In the genomic region with DNA sequence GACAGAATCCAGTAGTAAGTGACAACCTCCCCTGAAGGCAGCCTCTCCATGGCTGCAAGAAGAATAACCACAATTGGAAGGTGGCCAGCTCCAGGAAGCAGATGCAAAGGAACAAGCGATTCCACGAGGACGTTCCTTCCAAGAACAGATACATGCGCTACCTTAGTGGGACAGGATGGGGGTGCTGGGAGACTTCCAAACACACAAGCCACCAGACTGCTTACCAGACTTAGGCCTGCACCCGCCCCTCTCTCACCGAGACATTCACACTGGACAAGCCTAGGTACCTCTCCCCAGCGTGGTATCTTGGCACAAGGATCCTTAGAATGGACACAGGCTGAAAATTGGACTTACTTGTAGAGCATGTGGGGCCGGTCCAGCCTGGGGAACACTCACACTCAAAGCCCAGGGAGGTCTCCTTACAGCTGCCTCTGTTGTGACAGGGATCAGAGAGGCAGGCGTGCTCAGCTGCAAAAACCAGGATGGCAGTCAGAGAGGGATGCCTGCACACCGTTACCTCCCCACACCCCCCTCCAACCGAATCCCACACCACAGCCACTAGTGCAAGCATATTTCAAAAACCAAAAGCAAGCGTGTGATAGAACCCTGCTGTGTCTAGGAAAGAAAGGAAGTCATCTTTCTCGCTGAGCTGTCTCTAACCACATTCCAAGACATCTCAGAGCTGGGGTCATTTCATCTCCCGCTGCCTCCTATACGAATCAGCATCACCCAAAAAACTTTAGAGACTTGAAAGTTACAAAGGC, we compare ENCODE assay signal across 11 cellular contexts. TPM values are rescaled to one million over a fixed set of nuclear protein-coding genes. Genes with fewer than 3 reads are reported as not detected.
DNase-seq lines count a peak whose midpoint lies in the region; ATAC-seq and TF ChIP-seq lines count a peak whose summit lies in the region.
"Had no signal": no experiment of that assay in that cellular context is flagged by ENCODE, and none has a peak within 500 bp of the region (broad histone marks: within the 10 kb centered on the region; RNA-seq: fewer than 3 reads in every experiment).

No MANE protein-coding gene starts in this region.

- H2AFZ ChIP-seq in neural progenitor cell (replicated peaks), result no peak overlapping the region

- H3K4me3 Mint-ChIP-seq in neural progenitor cell, result peak overlapping the region; percentile 33
- H3K4me3 Mint-ChIP-seq: naive B cell had no signal

- H3K4me1 Mint-ChIP-seq in neural progenitor cell, result peaks cover 95% of the 10 kb centered on the region

- peaks cover 64% of the 10 kb centered on the region for H3K79me2 ChIP-seq in neural progenitor cell (ENCODE audit: low read depth)

- intact Hi-C loops in heart left ventricle (cut with DNase I) (loop anchor here in 4 of 10 donors (5.0 to 10.0 kb wide), 4 partner anchors 94 to 893 kb away; no protein-coding TSS in a partner anchor), Right ventricle myocardium inferior (cut with DNase I) (loop anchor here (5.0 kb wide), 1 partner anchor 39 kb away; no protein-coding TSS in a partner anchor), aorta (cut with DNase I) (loop anchor here in 1 of 2 donors (5.0 to 10.0 kb wide), 2 partner anchors 57 to 184 kb away; no protein-coding TSS in a partner anchor)

- peaks cover 15% of the 10 kb centered on the region for H3K27me3 Mint-ChIP-seq in neural progenitor cell (ENCODE audit: insufficient read depth, low read depth)

- peaks cover 61% of the 10 kb centered on the region for H3K36me3 Mint-ChIP-seq in neural progenitor cell
- H3K36me3 Mint-ChIP-seq: naive B cell had no signal

- H3K27me3 ChIP-seq in heart left ventricle (no peaks in the 10 kb centered on the region), neural progenitor cell (no peaks in the 10 kb centered on the region), aorta (ENCODE audit: control insufficient read depth in 1 of 2, insufficient read depth in 2 of 2, low read length in 1 of 2) (no peaks in the 10 kb centered on the region)

- no peaks in the 10 kb centered on the region for H3K9me3 Mint-ChIP-seq in neural progenitor cell
- H3K9me3 Mint-ChIP-seq: naive B cell had no signal

- 51 to 65% (median 61%) methylated on average over 12 to 15 of the region's 15 CpGs for WGBS in heart left ventricle, 4 donors
- 19 to 21% methylated on average over 15 of the region's 15 CpGs for WGBS in aorta, 2 donors

- H4K20me1 ChIP-seq in neural progenitor cell (ENCODE audit: low read depth), result peaks cover 98% of the 10 kb centered on the region

- H3F3A ChIP-seq in neural progenitor cell (ENCODE audit: low read depth), result peaks cover 43% of the 10 kb centered on the region

- no peak for TF ChIP-seq POLR2A in heart left ventricle (IDR thresholded peaks at IDR 0.05)

- TF ChIP-seq CTCF in heart left ventricle (IDR thresholded peaks at IDR 0.05), result no peak
- no peak for TF ChIP-seq CTCF in neural progenitor cell (IDR thresholded peaks at IDR 0.05)

- no peak overlapping the region for H3K9ac ChIP-seq in neural progenitor cell

- H3K9me3 ChIP-seq in heart left ventricle, result no peaks in the 10 kb centered on the region
- H3K9me3 ChIP-seq in neural progenitor cell (ENCODE audit: low read depth), result no peaks in the 10 kb centered on the region
- H3K9me3 ChIP-seq in aorta (ENCODE audit: control insufficient read depth, low read length), result no peaks in the 10 kb centered on the region

- peak overlapping the region; percentile 18 for H3K4me2 ChIP-seq in neural progenitor cell

- peak in 4 of 5 donors; percentile 36 to 74 (median 44) for DNase-seq in heart left ventricle
- no peak for DNase-seq in Right ventricle myocardium inferior (ENCODE audit: missing footprints)
- DNase-seq in epithelial cell of prostate (ENCODE audit: low read depth, low spot score), result no peak
- DNase-seq in neural progenitor cell (ENCODE audit: low spot score), result no peak
- no peak for DNase-seq in aorta
- no peak for DNase-seq in NCI-H526 treated with DMSO at 0.1 percent for 48 hours (lab: John Stamatoyannopoulos, UW)
- DNase-seq in activated naive CD4-positive, alpha-beta T cell treated with anti-CD3 and anti-CD28 coated beads, Interleukin-2, amount 50 U/mL, for 16 hours, result no peak
- DNase-seq: naive B cell, PC-3 had no signal

- ATAC-seq in heart left ventricle, result peak in 2 of 4 donors; percentile 36 to 53
- no peak for ATAC-seq in Right ventricle myocardium inferior
- no peak for ATAC-seq in aorta (ENCODE audit: low FRiP score)
- ATAC-seq in GM19328 (IDR thresholded peaks at IDR 0.05; ENCODE audit: unreplicated experiment), result no peak
- ATAC-seq: PC-3 had no signal

- H3K4me3 ChIP-seq in heart left ventricle (no peak overlapping the region), neural progenitor cell (no peak overlapping the region), aorta (ENCODE audit: low read length in 2 of 2) (no peak overlapping the region)

- peak overlapping the region; percentile 76 for H3K27ac Mint-ChIP-seq in neural progenitor cell
- H3K27ac Mint-ChIP-seq: naive B cell had no signal

- H3K4me1 ChIP-seq in heart left ventricle (peaks cover 11 to 88% (median 59%) of the 10 kb centered on the region in 12 donors), neural progenitor cell (peaks cover 70% of the 10 kb centered on the region), aorta (ENCODE audit: control insufficient read depth in 1 of 2, insufficient read depth in 2 of 2, low read length in 2 of 2) (peaks cover 3 to 5% of the 10 kb centered on the region in 2 donors)

- H3K27ac ChIP-seq in heart left ventricle (peak overlapping the region in 10 of 12 donors; percentile 9 to 80 (median 66)), epithelial cell of prostate (peak overlapping the region; percentile 99), neural progenitor cell (no peak overlapping the region), aorta (ENCODE audit: low read depth in 1 of 2, low read length in 2 of 2) (peak overlapping the region; percentile 35 to 83)
- H3K27ac ChIP-seq: VCaP had no signal

- H3K36me3 ChIP-seq in heart left ventricle (peaks cover 0 to 98% (median 81%) of the 10 kb centered on the region in 9 donors), neural progenitor cell (peaks cover 11% of the 10 kb centered on the region), aorta (ENCODE audit: control insufficient read depth in 1 of 2, insufficient read depth in 2 of 2, low read length in 1 of 2) (peaks cover 3 to 28% of the 10 kb centered on the region in 2 donors)

RNA-seq across cellular contexts. Expression of a gene that starts 22.4 kb away (rescaled TPM):
- total RNA-seq in heart left ventricle (10 to 100 TPM; 20.9 to 42.6 (median 29.6) TPM), Right ventricle myocardium inferior (24.4 TPM), neural progenitor cell (ENCODE audit: low replicate concordance) (121 and 129 TPM in 2 replicates), aorta (100 to 1,000 TPM; 133 to 226 TPM)
- polyA plus RNA-seq in heart left ventricle (10 to 100 TPM; 12.5 to 12.7 TPM), aorta (100 to 1,000 TPM in 1 of 2 donors, 10 to 100 TPM in 1; 22.4 to 166 TPM)

Comparison
In these comparisons a context has a peak if more than half of its experiments do, and no peak if none do; other contexts are left out.
1. DNase-seq: peak in heart left ventricle (4 of 5); none in Right ventricle myocardium inferior (single experiment), epithelial cell of prostate (single experiment), neural progenitor cell (single experiment), aorta (0 of 2), NCI-H526 treated with DMSO at 0.1 percent for 48 hours (single experiment) and activated naive CD4-positive, alpha-beta T cell treated with anti-CD3 and anti-CD28 coated beads, Interleukin-2, amount 50 U/mL, for 16 hours (single experiment).